Comparison of ENCODE assay signal across 9 cellular contexts in the genomic region with DNA sequence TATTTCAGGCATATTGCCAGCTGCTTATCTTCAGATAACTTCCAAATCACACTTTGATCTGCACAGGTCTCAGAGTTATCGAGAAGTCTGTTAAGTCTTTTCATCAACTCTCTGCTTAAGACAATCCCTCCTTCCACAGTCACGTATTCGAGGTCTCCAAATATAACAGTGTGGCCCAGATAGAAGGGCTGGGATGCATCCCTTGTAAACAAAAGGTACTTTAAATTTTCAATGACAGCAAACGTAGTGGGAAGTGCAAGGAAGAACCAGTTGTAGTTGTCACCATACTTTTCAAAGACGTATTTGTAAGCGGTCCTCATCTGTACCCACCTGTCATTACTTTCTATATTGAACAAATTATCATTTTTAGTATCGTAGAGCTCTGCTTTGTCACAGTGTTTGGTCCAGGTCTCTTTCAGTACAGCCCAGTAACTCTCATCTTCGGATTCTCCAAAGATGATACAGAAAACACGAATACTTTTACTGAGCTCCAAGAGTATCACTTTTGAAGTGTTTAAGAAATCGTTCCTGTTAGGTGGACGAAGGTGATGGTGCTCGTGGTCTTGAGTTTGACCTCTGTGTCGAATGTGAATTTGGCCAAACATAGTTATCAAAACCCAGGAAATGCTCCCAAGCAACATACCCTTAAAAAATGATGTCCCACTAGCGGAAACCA. TPM values are rescaled to one million over a fixed set of nuclear protein-coding genes. Genes with fewer than 3 reads are reported as not detected.
A peak's percentile ranks its signal among the peaks of the same experiment; 100 is the strongest.
DNase-seq lines count a peak whose midpoint lies in the region; ATAC-seq and TF ChIP-seq lines count a peak whose summit lies in the region.
"Had no signal": no experiment of that assay in that cellular context is flagged by ENCODE, and none has a peak within 500 bp of the region (broad histone marks: within the 10 kb centered on the region; RNA-seq: fewer than 3 reads in every experiment).

No MANE protein-coding gene starts in this region.

- H3K4me1 ChIP-seq in A673 (ENCODE audit: insufficient read depth, low read length, poor library complexity, severe bottlenecking) (no peaks in the 10 kb centered on the region), colonic mucosa (no peaks in the 10 kb centered on the region), mononuclear cell (ENCODE audit: insufficient read depth, low read length) (no peaks in the 10 kb centered on the region)

- peak overlapping the region; percentile 43 for H3K4me3 ChIP-seq in A673 (ENCODE audit: low read depth, low read length, poor library complexity, severe bottlenecking)
- H3K4me3 ChIP-seq in colonic mucosa, result peak overlapping the region; percentile 31
- H3K4me3 ChIP-seq in mononuclear cell (ENCODE audit: low read length), result peak overlapping the region; percentile 2

- TF ChIP-seq CTCF in A673 (conservative IDR thresholded peaks at IDR 0.05; ENCODE audit: low read depth, low read length), result no peak
- TF ChIP-seq CTCF in colonic mucosa (IDR thresholded peaks at IDR 0.05), result no peak

- H3K9ac ChIP-seq in colonic mucosa (ENCODE audit: low read depth in 2 of 2, low read length in 2 of 2), result no peak overlapping the region

- peak overlapping the region in 3 of 4 donors; percentile 13 to 66 (median 28) for H3K4me3 Mint-ChIP-seq in IgD-negative memory B cell

- ATAC-seq in HG03175 (IDR thresholded peaks at IDR 0.05; ENCODE audit: unreplicated experiment), result no peak

- H3K9me3 Mint-ChIP-seq in IgD-negative memory B cell, result peaks cover 5 to 6% (median 6%) of the 10 kb centered on the region in 3 donors

- CTCF ChIA-PET in A673 (lab: Charles Lee), result no interaction called here

- no peaks in the 10 kb centered on the region for H3K36me3 ChIP-seq in A673 (ENCODE audit: insufficient read depth, low read length, poor library complexity, severe bottlenecking)
- H3K36me3 ChIP-seq in colonic mucosa, result no peaks in the 10 kb centered on the region

- H3K27me3 Mint-ChIP-seq in IgD-negative memory B cell, result peaks cover 18% of the 10 kb centered on the region

- H3K27ac ChIP-seq in A673 (ENCODE audit: low read depth, low read length, poor library complexity, severe bottlenecking), result no peak overlapping the region
- H3K27ac ChIP-seq in colonic mucosa, result peak overlapping the region; percentile 2

- H3K9me3 ChIP-seq in A673 (ENCODE audit: low read depth, low read length, poor library complexity, severe bottlenecking) (peaks cover 3% of the 10 kb centered on the region), colonic mucosa (no peaks in the 10 kb centered on the region), mononuclear cell (ENCODE audit: low read depth, low read length) (peaks cover 8% of the 10 kb centered on the region)

- no peak overlapping the region for H3K27ac Mint-ChIP-seq in IgD-negative memory B cell

- intact Hi-C loops in A673 (cut with micrococcal nuclease; ENCODE audit: unreplicated experiment), result no loop called here
- intact Hi-C loops in colonic mucosa (cut with DNase I), result no loop called here

- BruUV-seq in A673 (replicated peaks; lab: Mats Ljungman, UMichigan), result no TSS peak

- POLR2A ChIA-PET in A673 (lab: Charles Lee; ENCODE audit: low non-redundant PET), result no interaction called here

- DNase-seq in A673 (ENCODE audit: low spot score) (no peak), colonic mucosa (no peak), HPDE6-E6E7 (ENCODE audit: extremely low spot score) (no peak), C1 segment of cervical spinal cord (lab: John Stamatoyannopoulos, UW) (no peak), iPS-NIHi11 (ENCODE audit: low spot score) (no peak)
- DNase-seq: activated CD4-positive, alpha-beta T cell treated with anti-CD3 and anti-CD28 coated beads for 4 hours had no signal

- no peaks in the 10 kb centered on the region for H3K36me3 Mint-ChIP-seq in IgD-negative memory B cell

- H3K27me3 ChIP-seq in A673 (replicated peaks; ENCODE audit: insufficient read depth, low read depth, low read length, poor library complexity) (no peaks in the 10 kb centered on the region), colonic mucosa (no peaks in the 10 kb centered on the region), mononuclear cell (ENCODE audit: insufficient read depth, low read length) (peaks cover 33% of the 10 kb centered on the region)

- H3K4me1 Mint-ChIP-seq in IgD-negative memory B cell, result peaks cover 0 to 5% (median 4%) of the 10 kb centered on the region in 3 donors

RNA-seq across cellular contexts. Expression of gene C1GALT1C1L, which starts 0.4 kb away (rescaled TPM):
- total RNA-seq in A673 (2021), result 0.26 and 0.41 TPM in 2 replicates
- not detected for polyA plus RNA-seq in IgD-negative memory B cell
- total RNA-seq in colonic mucosa, result under 1 TPM; 0.22 to 0.27 TPM
- total RNA-seq in mononuclear cell, result not detected

RNA-seq across cellular contexts. Expression of gene PLEKHH2, which starts 38.7 kb away (rescaled TPM):
- 2.2 and 4.7 TPM in 2 replicates for total RNA-seq in A673 (2021)
- 0.46 TPM for polyA plus RNA-seq in IgD-negative memory B cell
- 1 to 10 TPM; 1.6 to 5.5 TPM for total RNA-seq in colonic mucosa
- total RNA-seq in mononuclear cell, result 2.3 TPM
